Comparison of ENCODE assay signal across 1 cellular context in the genomic region with DNA sequence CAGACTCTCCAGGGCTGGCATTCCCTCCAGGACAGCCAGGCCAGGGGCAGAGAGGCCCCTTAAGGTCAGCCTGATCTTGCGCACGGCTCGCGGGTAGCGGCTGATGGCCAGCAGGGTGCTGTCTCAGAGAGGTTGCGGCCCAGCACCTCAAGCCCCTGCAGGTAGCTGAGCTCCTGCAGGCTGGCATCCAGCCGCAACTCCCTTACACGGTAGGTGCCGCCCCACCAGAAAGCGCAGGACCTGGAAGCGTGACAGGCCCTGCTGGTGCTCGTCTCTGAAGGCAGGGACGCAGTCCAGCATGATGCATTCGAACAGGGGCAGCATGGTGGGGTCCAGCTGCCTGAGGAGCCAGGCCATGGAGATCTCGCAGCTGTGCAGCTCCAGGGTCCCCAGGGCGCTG.
TF ChIP-seq lines count a peak whose summit lies in the region.

No MANE protein-coding gene starts in this region.

TF ChIP-seq in HepG2, 621 proteins besides CTCF, POLR2A, EP300 and RAD21:
- TF ChIP-seq ZNF768 (CRISPR knock-in tag; IDR thresholded peaks at IDR 0.05) (peak; percentile 25; the same call in 1 of the 2 replicates), FOXA3 (CRISPR knock-in tag; IDR thresholded peaks at IDR 0.05) (no peak)
- TF ChIP-seq, protein P1, sequence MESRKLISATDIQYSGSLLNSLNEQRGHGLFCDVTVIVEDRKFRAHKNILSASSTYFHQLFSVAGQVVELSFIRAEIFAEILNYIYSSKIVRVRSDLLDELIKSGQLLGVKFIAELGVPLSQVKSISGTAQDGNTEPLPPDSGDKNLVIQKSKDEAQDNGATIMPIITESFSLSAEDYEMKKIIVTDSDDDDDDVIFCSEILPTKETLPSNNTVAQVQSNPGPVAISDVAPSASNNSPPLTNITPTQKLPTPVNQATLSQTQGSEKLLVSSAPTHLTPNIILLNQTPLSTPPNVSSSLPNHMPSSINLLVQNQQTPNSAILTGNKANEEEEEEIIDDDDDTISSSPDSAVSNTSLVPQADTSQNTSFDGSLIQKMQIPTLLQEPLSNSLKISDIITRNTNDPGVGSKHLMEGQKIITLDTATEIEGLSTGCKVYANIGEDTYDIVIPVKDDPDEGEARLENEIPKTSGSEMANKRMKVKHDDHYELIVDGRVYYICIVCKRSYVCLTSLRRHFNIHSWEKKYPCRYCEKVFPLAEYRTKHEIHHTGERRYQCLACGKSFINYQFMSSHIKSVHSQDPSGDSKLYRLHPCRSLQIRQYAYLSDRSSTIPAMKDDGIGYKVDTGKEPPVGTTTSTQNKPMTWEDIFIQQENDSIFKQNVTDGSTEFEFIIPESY (CRISPR knock-in tag; IDR thresholded peaks at IDR 0.05), result peak; percentile 46; the same call in 1 of the 2 replicates
